ENCODE assay signal across 7 cellular contexts in genomic region chr7:107414198-107414597, GRCh38. TPM values are rescaled to one million over a fixed set of nuclear protein-coding genes. Genes with fewer than 3 reads are reported as not detected.
"Had no signal": no experiment of that assay in that cellular context is flagged by ENCODE, and none has a peak within 500 bp of the region (broad histone marks: within the 10 kb centered on the region; RNA-seq: fewer than 3 reads in every experiment).

No MANE protein-coding gene starts in this region.

- FAIRE-seq: GM12891, GM18507, GM19239 had no signal

- H3K4me3 ChIP-seq: GM12878 had no signal

- ATAC-seq: GM12878 had no signal

- DNase-seq: GDM1, GF-D8 had no signal

RNA-seq across cellular contexts. Expression of gene GPR22, which starts 55.7 kb away (rescaled TPM):
- total RNA-seq: G401, GM12878 had no signal
